Comparison of ENCODE assay signal across 26 cellular contexts in the genomic region with DNA sequence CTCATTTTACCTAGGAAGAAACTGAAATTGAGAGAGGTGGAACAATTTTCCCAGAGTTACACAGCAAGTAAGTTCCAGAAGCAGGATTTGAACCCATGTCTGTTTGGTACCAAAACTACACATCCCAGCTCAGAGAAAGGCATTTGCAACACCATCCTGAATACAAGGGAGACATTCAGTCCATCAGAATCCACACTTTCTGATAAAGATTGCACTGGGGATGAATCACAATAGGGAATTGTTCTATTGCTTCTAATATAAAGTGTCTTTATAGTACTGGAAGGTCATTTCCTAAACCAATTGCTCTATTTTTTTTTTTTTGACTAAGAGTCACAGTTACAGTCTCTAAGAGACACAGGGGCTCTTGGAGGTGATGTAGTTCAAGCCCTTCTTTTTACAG.
"Had no signal": no experiment of that assay in that cellular context is flagged by ENCODE, and none has a peak within 500 bp of the region (broad histone marks: within the 10 kb centered on the region; RNA-seq: fewer than 3 reads in every experiment).

No MANE protein-coding gene starts in this region.

- H3K27me3 ChIP-seq: gastrocnemius medialis, hepatocyte, neutrophil, pancreas, right atrium auricular region, thyroid gland, vagina had no signal

- H3K9me3 Mint-ChIP-seq: natural killer cell treated with Interleukin-12 subunit alpha and Interleukin-12 subunit beta and Interleukin-15 and Interleukin-18, amount 100 ng/mL, for 72 hours; neural crest cell; stimulated activated naive CD8-positive, alpha-beta T cell treated with anti-CD3 and anti-CD28 coated beads, Interleukin-15, amount 100 ng/mL, for 72 hours had no signal

- H3K4me1 ChIP-seq: gastrocnemius medialis, pancreas, right atrium auricular region, vagina had no signal

- H3K27ac ChIP-seq: dorsolateral prefrontal cortex, gastrocnemius medialis, heart left ventricle, hepatocyte, left lung, neutrophil, pancreas, right atrium auricular region, thyroid gland, vagina had no signal

- H3K36me3 Mint-ChIP-seq: naive B cell; natural killer cell treated with Interleukin-12 subunit alpha and Interleukin-12 subunit beta and Interleukin-15 and Interleukin-18, amount 100 ng/mL, for 72 hours had no signal

- H2AFZ ChIP-seq: hepatocyte had no signal

- H3K4me3 ChIP-seq: dorsolateral prefrontal cortex, gastrocnemius medialis, heart left ventricle, hepatocyte, left lung, mucosa of descending colon, pancreas, right atrium auricular region, smooth muscle cell, thyroid gland, vagina had no signal

- H3K4me1 Mint-ChIP-seq: stimulated activated naive CD8-positive, alpha-beta T cell treated with anti-CD3 and anti-CD28 coated beads, Interleukin-15, amount 100 ng/mL, for 72 hours had no signal

- ATAC-seq: gastrocnemius medialis; heart left ventricle; left cardiac atrium; left lung; mucosa of descending colon; natural killer cell treated with Interleukin-12 subunit alpha and Interleukin-12 subunit beta and Interleukin-15 and Interleukin-18, amount 100 ng/mL, for 72 hours; pancreas; sciatic nerve; stimulated activated naive CD8-positive, alpha-beta T cell treated with anti-CD3 and anti-CD28 coated beads, Interleukin-15, amount 100 ng/mL, for 72 hours had no signal

- H3K9me3 ChIP-seq: gastrocnemius medialis, heart left ventricle, left lung, mucosa of descending colon, neutrophil, pancreas, right atrium auricular region, thyroid gland, vagina had no signal

- H3K27ac Mint-ChIP-seq: naive B cell; natural killer cell treated with Interleukin-12 subunit alpha and Interleukin-12 subunit beta and Interleukin-15 and Interleukin-18, amount 100 ng/mL, for 72 hours; progenitor cell of endocrine pancreas; stimulated activated naive CD8-positive, alpha-beta T cell treated with anti-CD3 and anti-CD28 coated beads, Interleukin-15, amount 100 ng/mL, for 72 hours had no signal

- H3K79me2 ChIP-seq: hepatocyte had no signal

- H3K36me3 ChIP-seq: gastrocnemius medialis, heart left ventricle, left lung, neutrophil, pancreas, right atrium auricular region, thyroid gland, vagina had no signal

- DNase-seq: dorsolateral prefrontal cortex; effector CD4-positive, alpha-beta T cell; gastrocnemius medialis; heart left ventricle; left cardiac atrium; left lung; mucosa of descending colon; naive B cell; pancreas; stimulated activated CD4-positive, alpha-beta T cell treated with anti-CD3 and anti-CD28 coated beads, Interleukin-12 subunit alpha, Interleukin-12 subunit beta, amount 100 ng/mL, for 4 hours; stimulated activated CD4-positive, alpha-beta T cell treated with anti-CD3 and anti-CD28 coated beads, Interleukin-1b, Interleukin-23, amount 100 ng/mL, for 48 hours; stimulated activated CD4-positive, alpha-beta T cell treated with anti-CD3 and anti-CD28 coated beads, Interleukin-4, amount 100 ng/mL, for 1 hour; stimulated activated CD8-positive, alpha-beta memory T cell treated with anti-CD3 and anti-CD28 coated beads, Interleukin-4, amount 100 ng/mL, for 48 hours; stimulated activated naive CD4-positive, alpha-beta T cell; stimulated activated naive CD8-positive, alpha-beta T cell treated with anti-CD3 and anti-CD28 coated beads, Interleukin-15, amount 100 ng/mL, for 72 hours; thyroid gland; trophoblast cell had no signal

- H3K27me3 Mint-ChIP-seq: naive B cell; progenitor cell of endocrine pancreas; stimulated activated naive CD8-positive, alpha-beta T cell treated with anti-CD3 and anti-CD28 coated beads, Interleukin-15, amount 100 ng/mL, for 72 hours had no signal

- H3K4me3 Mint-ChIP-seq: naive B cell; natural killer cell treated with Interleukin-12 subunit alpha and Interleukin-12 subunit beta and Interleukin-15 and Interleukin-18, amount 100 ng/mL, for 72 hours; neural crest cell; stimulated activated naive CD8-positive, alpha-beta T cell treated with anti-CD3 and anti-CD28 coated beads, Interleukin-15, amount 100 ng/mL, for 72 hours had no signal

- H3K4me2 ChIP-seq: hepatocyte, smooth muscle cell had no signal
